Comparison of ENCODE assay signal across 1 cellular context in the genomic region with DNA sequence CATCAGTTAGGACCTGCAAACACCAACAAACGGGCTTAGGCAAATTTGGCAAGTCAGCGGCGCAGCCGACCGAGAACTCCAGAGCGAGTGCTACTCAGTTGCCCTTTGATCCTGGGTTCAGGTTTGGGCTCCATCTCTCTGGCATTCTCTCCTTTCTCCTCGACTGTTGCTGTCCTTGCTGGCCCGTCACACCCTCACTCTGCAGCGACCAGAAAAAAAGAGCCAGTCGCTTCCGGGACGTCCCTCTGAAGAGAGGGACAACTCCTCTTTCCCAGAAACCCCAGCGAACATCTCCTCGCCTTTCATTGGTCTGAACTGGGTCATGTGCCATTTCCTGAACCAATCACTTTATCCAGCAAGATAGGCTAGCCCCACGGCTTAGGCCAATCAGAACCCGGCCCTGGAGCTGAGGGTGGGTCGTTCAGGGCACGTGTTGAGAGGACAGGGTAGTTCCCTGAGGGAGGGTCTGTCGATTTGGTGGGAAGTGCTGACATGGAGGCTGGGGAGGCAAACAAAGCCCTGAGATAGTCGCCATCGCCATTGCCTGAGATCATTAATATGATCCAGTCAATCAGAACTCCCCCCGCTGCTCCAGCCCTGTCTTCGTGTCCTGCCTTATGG.
TF ChIP-seq lines count a peak whose summit lies in the region.

No MANE protein-coding gene starts in this region.

TF ChIP-seq in K562, 482 proteins besides CTCF, POLR2A, EP300 and RAD21 (continued from another document and continues in another):
- TF ChIP-seq, protein P1, sequence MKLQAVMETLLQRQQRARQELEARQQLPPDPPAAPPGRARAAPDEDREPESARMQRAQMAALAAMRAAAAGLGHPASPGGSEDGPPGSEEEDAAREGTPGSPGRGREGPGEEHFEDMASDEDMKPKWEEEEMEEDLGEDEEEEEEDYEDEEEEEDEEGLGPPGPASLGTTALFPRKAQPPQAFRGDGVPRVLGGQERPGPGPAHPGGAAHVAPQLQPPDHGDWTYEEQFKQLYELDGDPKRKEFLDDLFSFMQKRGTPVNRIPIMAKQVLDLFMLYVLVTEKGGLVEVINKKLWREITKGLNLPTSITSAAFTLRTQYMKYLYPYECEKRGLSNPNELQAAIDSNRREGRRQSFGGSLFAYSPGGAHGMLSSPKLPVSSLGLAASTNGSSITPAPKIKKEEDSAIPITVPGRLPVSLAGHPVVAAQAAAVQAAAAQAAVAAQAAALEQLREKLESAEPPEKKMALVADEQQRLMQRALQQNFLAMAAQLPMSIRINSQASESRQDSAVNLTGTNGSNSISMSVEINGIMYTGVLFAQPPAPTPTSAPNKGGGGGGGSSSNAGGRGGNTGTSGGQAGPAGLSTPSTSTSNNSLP (IDR thresholded peaks at IDR 0.05; ENCODE audit: borderline replicate concordance, low read depth, low read length) = no peak
- no peak for TF ChIP-seq NR4A1 (CRISPR knock-in tag; IDR thresholded peaks at IDR 0.05)
- 0 out of 2 replicates have a peak, but pooled peaks have one; percentile 35 for TF ChIP-seq NR4A1 (tag; IDR thresholded peaks at IDR 0.05)
- TF ChIP-seq GTF2A2 (tag; IDR thresholded peaks at IDR 0.05) = peak; percentile 72; the same call in 1 of the 2 replicates
- 0 out of 2 replicates have a peak, but pooled peaks have one; percentile 30 for TF ChIP-seq KLF10 (CRISPR knock-in tag; IDR thresholded peaks at IDR 0.05)
- no peak for TF ChIP-seq FOXM1 (IDR thresholded peaks at IDR 0.05; ENCODE audit: low read depth)
- 0 out of 2 replicates have a peak, but pooled peaks have one; percentile 64 for TF ChIP-seq FOXM1 (CRISPR knock-in tag; IDR thresholded peaks at IDR 0.05; ENCODE audit: low read depth)
- TF ChIP-seq, protein P2, sequence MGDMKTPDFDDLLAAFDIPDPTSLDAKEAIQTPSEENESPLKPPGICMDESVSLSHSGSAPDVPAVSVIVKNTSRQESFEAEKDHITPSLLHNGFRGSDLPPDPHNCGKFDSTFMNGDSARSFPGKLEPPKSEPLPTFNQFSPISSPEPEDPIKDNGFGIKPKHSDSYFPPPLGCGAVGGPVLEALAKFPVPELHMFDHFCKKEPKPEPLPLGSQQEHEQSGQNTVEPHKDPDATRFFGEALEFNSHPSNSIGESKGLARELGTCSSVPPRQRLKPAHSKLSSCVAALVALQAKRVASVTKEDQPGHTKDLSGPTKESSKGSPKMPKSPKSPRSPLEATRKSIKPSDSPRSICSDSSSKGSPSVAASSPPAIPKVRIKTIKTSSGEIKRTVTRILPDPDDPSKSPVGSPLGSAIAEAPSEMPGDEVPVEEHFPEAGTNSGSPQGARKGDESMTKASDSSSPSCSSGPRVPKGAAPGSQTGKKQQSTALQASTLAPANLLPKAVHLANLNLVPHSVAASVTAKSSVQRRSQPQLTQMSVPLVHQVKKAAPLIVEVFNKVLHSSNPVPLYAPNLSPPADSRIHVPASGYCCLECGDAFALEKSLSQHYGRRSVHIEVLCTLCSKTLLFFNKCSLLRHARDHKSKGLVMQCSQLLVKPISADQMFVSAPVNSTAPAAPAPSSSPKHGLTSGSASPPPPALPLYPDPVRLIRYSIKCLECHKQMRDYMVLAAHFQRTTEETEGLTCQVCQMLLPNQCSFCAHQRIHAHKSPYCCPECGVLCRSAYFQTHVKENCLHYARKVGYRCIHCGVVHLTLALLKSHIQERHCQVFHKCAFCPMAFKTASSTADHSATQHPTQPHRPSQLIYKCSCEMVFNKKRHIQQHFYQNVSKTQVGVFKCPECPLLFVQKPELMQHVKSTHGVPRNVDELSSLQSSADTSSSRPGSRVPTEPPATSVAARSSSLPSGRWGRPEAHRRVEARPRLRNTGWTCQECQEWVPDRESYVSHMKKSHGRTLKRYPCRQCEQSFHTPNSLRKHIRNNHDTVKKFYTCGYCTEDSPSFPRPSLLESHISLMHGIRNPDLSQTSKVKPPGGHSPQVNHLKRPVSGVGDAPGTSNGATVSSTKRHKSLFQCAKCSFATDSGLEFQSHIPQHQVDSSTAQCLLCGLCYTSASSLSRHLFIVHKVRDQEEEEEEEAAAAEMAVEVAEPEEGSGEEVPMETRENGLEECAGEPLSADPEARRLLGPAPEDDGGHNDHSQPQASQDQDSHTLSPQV (IDR thresholded peaks at IDR 0.05) = no peak
- TF ChIP-seq KLF1 (tag; IDR thresholded peaks at IDR 0.05) = no peak
- TF ChIP-seq, protein P3, sequence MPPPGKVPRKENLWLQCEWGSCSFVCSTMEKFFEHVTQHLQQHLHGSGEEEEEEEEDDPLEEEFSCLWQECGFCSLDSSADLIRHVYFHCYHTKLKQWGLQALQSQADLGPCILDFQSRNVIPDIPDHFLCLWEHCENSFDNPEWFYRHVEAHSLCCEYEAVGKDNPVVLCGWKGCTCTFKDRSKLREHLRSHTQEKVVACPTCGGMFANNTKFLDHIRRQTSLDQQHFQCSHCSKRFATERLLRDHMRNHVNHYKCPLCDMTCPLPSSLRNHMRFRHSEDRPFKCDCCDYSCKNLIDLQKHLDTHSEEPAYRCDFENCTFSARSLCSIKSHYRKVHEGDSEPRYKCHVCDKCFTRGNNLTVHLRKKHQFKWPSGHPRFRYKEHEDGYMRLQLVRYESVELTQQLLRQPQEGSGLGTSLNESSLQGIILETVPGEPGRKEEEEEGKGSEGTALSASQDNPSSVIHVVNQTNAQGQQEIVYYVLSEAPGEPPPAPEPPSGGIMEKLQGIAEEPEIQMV (tag; conservative IDR thresholded peaks at IDR 0.05; ENCODE audit: low read depth) = no peak
- TF ChIP-seq, protein P4, sequence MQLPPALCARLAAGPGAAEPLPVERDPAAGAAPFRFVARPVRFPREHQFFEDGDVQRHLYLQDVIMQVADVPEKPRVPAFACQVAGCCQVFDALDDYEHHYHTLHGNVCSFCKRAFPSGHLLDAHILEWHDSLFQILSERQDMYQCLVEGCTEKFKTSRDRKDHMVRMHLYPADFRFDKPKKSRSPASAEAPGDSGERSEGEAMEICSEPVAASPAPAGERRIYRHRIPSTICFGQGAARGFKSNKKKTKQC (CRISPR knock-in tag; IDR thresholded peaks at IDR 0.05) = peak; percentile 97
- TF ChIP-seq ZNF282 (CRISPR knock-in tag; IDR thresholded peaks at IDR 0.05) = no peak
- TF ChIP-seq GATAD2B (IDR thresholded peaks at IDR 0.05; ENCODE audit: borderline replicate concordance) = no peak
- TF ChIP-seq, protein P5, sequence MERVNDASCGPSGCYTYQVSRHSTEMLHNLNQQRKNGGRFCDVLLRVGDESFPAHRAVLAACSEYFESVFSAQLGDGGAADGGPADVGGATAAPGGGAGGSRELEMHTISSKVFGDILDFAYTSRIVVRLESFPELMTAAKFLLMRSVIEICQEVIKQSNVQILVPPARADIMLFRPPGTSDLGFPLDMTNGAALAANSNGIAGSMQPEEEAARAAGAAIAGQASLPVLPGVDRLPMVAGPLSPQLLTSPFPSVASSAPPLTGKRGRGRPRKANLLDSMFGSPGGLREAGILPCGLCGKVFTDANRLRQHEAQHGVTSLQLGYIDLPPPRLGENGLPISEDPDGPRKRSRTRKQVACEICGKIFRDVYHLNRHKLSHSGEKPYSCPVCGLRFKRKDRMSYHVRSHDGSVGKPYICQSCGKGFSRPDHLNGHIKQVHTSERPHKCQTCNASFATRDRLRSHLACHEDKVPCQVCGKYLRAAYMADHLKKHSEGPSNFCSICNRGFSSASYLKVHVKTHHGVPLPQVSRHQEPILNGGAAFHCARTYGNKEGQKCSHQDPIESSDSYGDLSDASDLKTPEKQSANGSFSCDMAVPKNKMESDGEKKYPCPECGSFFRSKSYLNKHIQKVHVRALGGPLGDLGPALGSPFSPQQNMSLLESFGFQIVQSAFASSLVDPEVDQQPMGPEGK (CRISPR knock-in tag; IDR thresholded peaks at IDR 0.05; ENCODE audit: borderline replicate concordance) = no peak
- no peak for TF ChIP-seq ZFP30 (CRISPR knock-in tag; IDR thresholded peaks at IDR 0.05; ENCODE audit: borderline replicate concordance)
- no peak for TF ChIP-seq IFI16 (CRISPR knock-in tag; IDR thresholded peaks at IDR 0.05)
- no peak for TF ChIP-seq ARID2 (IDR thresholded peaks at IDR 0.05)
- no peak for TF ChIP-seq DPF2 (IDR thresholded peaks at IDR 0.05)
- TF ChIP-seq, protein P6, sequence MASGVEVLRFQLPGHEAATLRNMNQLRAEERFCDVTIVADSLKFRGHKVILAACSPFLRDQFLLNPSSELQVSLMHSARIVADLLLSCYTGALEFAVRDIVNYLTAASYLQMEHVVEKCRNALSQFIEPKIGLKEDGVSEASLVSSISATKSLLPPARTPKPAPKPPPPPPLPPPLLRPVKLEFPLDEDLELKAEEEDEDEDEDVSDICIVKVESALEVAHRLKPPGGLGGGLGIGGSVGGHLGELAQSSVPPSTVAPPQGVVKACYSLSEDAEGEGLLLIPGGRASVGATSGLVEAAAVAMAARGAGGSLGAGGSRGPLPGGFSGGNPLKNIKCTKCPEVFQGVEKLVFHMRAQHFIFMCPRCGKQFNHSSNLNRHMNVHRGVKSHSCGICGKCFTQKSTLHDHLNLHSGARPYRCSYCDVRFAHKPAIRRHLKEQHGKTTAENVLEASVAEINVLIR (CRISPR knock-in tag; IDR thresholded peaks at IDR 0.05) = no peak
- no peak for TF ChIP-seq ZNF586 (CRISPR knock-in tag; conservative IDR thresholded peaks at IDR 0.05)
- TF ChIP-seq, protein P7, sequence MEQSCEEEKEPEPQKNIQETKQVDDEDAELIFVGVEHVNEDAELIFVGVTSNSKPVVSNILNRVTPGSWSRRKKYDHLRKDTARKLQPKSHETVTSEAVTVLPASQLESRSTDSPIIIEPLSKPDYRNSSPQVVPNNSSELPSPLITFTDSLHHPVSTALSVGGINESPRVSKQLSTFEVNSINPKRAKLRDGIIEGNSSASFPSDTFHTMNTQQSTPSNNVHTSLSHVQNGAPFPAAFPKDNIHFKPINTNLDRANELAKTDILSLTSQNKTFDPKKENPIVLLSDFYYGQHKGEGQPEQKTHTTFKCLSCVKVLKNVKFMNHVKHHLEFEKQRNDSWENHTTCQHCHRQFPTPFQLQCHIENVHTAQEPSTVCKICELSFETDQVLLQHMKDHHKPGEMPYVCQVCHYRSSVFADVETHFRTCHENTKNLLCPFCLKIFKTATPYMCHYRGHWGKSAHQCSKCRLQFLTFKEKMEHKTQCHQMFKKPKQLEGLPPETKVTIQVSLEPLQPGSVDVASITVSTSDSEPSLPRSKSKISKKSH (CRISPR knock-in tag; IDR thresholded peaks at IDR 0.05) = no peak
- TF ChIP-seq SMARCA5 (IDR thresholded peaks at IDR 0.05) = no peak
- TF ChIP-seq RUNX1 (IDR thresholded peaks at IDR 0.05; ENCODE audit: low read depth) = no peak
- peak; percentile 54; the same call in 1 of the 2 replicates for TF ChIP-seq EHMT2 (IDR thresholded peaks at IDR 0.05)
- TF ChIP-seq, protein P8, sequence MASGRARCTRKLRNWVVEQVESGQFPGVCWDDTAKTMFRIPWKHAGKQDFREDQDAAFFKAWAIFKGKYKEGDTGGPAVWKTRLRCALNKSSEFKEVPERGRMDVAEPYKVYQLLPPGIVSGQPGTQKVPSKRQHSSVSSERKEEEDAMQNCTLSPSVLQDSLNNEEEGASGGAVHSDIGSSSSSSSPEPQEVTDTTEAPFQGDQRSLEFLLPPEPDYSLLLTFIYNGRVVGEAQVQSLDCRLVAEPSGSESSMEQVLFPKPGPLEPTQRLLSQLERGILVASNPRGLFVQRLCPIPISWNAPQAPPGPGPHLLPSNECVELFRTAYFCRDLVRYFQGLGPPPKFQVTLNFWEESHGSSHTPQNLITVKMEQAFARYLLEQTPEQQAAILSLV (tag; IDR thresholded peaks at IDR 0.05) = no peak
- TF ChIP-seq ZNF75A (CRISPR knock-in tag; IDR thresholded peaks at IDR 0.05) = no peak
- TF ChIP-seq, protein P9, sequence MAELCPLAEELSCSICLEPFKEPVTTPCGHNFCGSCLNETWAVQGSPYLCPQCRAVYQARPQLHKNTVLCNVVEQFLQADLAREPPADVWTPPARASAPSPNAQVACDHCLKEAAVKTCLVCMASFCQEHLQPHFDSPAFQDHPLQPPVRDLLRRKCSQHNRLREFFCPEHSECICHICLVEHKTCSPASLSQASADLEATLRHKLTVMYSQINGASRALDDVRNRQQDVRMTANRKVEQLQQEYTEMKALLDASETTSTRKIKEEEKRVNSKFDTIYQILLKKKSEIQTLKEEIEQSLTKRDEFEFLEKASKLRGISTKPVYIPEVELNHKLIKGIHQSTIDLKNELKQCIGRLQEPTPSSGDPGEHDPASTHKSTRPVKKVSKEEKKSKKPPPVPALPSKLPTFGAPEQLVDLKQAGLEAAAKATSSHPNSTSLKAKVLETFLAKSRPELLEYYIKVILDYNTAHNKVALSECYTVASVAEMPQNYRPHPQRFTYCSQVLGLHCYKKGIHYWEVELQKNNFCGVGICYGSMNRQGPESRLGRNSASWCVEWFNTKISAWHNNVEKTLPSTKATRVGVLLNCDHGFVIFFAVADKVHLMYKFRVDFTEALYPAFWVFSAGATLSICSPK (IDR thresholded peaks at IDR 0.05; ENCODE audit: borderline replicate concordance) = no peak
- no peak for TF ChIP-seq RBM34 (IDR thresholded peaks at IDR 0.05; ENCODE audit: borderline replicate concordance, insufficient read depth, low read length)
- no peak for TF ChIP-seq MEF2A (IDR thresholded peaks at IDR 0.05; ENCODE audit: control insufficient read depth, low read depth, low read length)
- TF ChIP-seq, protein P10, sequence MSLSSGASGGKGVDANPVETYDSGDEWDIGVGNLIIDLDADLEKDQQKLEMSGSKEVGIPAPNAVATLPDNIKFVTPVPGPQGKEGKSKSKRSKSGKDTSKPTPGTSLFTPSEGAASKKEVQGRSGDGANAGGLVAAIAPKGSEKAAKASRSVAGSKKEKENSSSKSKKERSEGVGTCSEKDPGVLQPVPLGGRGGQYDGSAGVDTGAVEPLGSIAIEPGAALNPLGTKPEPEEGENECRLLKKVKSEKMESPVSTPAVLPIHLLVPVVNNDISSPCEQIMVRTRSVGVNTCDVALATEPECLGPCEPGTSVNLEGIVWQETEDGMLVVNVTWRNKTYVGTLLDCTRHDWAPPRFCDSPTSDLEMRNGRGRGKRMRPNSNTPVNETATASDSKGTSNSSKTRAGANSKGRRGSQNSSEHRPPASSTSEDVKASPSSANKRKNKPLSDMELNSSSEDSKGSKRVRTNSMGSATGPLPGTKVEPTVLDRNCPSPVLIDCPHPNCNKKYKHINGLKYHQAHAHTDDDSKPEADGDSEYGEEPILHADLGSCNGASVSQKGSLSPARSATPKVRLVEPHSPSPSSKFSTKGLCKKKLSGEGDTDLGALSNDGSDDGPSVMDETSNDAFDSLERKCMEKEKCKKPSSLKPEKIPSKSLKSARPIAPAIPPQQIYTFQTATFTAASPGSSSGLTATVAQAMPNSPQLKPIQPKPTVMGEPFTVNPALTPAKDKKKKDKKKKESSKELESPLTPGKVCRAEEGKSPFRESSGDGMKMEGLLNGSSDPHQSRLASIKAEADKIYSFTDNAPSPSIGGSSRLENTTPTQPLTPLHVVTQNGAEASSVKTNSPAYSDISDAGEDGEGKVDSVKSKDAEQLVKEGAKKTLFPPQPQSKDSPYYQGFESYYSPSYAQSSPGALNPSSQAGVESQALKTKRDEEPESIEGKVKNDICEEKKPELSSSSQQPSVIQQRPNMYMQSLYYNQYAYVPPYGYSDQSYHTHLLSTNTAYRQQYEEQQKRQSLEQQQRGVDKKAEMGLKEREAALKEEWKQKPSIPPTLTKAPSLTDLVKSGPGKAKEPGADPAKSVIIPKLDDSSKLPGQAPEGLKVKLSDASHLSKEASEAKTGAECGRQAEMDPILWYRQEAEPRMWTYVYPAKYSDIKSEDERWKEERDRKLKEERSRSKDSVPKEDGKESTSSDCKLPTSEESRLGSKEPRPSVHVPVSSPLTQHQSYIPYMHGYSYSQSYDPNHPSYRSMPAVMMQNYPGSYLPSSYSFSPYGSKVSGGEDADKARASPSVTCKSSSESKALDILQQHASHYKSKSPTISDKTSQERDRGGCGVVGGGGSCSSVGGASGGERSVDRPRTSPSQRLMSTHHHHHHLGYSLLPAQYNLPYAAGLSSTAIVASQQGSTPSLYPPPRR (CRISPR knock-in tag; IDR thresholded peaks at IDR 0.05; ENCODE audit: borderline replicate concordance) = no peak
